ENCODE assay signal across 1 cellular context in genomic region chr20:44033873-44034272, GRCh38.
A peak's percentile ranks its signal among the peaks of the same experiment; 100 is the strongest.
TF ChIP-seq lines count a peak whose summit lies in the region.

No MANE protein-coding gene starts in this region.

TF ChIP-seq in HEK293, 187 proteins besides CTCF, POLR2A, EP300 and RAD21 (continued from another document):
- TF ChIP-seq HIC1 (tag by site-specific recombination; IDR thresholded peaks at IDR 0.05) (no peak), ZNF354C (tag by site-specific recombination; IDR thresholded peaks at IDR 0.05; ENCODE audit: borderline replicate concordance, low read depth) (no peak), SCRT1 (tag by site-specific recombination; IDR thresholded peaks at IDR 0.05; ENCODE audit: borderline replicate concordance) (peak; percentile 21; the same call in 1 of the 2 replicates), ZNF521 (tag by site-specific recombination; IDR thresholded peaks at IDR 0.05) (no peak), ZNF629 (tag by site-specific recombination; IDR thresholded peaks at IDR 0.05) (no peak), ZNF133 (tag by site-specific recombination; IDR thresholded peaks at IDR 0.05) (no peak), YY2 (tag by site-specific recombination; IDR thresholded peaks at IDR 0.05) (no peak), KLF8 (tag by site-specific recombination; IDR thresholded peaks at IDR 0.05) (no peak), SCRT2 (tag by site-specific recombination; IDR thresholded peaks at IDR 0.05) (peak; percentile 85), KLF1 (tag by site-specific recombination; IDR thresholded peaks at IDR 0.05) (no peak), GFI1B (tag by site-specific recombination; IDR thresholded peaks at IDR 0.05) (no peak), ZNF398 (tag by site-specific recombination; IDR thresholded peaks at IDR 0.05) (no peak), ZNF585B (tag by site-specific recombination; IDR thresholded peaks at IDR 0.05) (no peak), ZNF426 (tag by site-specific recombination; IDR thresholded peaks at IDR 0.05) (no peak), ZNF488 (tag by site-specific recombination; IDR thresholded peaks at IDR 0.05) (no peak), ZNF670 (tag by site-specific recombination; IDR thresholded peaks at IDR 0.05; ENCODE audit: low read depth) (no peak), ZBTB6 (tag by site-specific recombination; IDR thresholded peaks at IDR 0.05) (no peak), ZNF623 (tag by site-specific recombination; IDR thresholded peaks at IDR 0.05) (peak; percentile 86), WT1 (tag by site-specific recombination; IDR thresholded peaks at IDR 0.05) (no peak), ZIC2 (tag by site-specific recombination; IDR thresholded peaks at IDR 0.05) (no peak), ZSCAN16 (tag by site-specific recombination; IDR thresholded peaks at IDR 0.05) (no peak), SETDB1 (IDR thresholded peaks at IDR 0.05; ENCODE audit: insufficient read length, low read length) (peak; percentile 1), ZNF701 (tag by site-specific recombination; IDR thresholded peaks at IDR 0.05) (no peak)
- TF ChIP-seq, protein P1, sequence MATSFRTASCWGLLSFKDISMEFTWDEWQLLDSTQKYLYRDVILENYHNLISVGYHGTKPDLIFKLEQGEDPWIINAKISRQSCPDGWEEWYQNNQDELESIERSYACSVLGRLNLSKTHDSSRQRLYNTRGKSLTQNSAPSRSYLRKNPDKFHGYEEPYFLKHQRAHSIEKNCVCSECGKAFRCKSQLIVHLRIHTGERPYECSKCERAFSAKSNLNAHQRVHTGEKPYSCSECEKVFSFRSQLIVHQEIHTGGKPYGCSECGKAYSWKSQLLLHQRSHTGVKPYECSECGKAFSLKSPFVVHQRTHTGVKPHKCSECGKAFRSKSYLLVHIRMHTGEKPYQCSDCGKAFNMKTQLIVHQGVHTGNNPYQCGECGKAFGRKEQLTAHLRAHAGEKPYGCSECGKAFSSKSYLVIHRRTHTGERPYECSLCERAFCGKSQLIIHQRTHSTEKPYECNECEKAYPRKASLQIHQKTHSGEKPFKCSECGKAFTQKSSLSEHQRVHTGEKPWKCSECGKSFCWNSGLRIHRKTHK (tag by site-specific recombination; IDR thresholded peaks at IDR 0.05): no peak
- TF ChIP-seq, protein P2, sequence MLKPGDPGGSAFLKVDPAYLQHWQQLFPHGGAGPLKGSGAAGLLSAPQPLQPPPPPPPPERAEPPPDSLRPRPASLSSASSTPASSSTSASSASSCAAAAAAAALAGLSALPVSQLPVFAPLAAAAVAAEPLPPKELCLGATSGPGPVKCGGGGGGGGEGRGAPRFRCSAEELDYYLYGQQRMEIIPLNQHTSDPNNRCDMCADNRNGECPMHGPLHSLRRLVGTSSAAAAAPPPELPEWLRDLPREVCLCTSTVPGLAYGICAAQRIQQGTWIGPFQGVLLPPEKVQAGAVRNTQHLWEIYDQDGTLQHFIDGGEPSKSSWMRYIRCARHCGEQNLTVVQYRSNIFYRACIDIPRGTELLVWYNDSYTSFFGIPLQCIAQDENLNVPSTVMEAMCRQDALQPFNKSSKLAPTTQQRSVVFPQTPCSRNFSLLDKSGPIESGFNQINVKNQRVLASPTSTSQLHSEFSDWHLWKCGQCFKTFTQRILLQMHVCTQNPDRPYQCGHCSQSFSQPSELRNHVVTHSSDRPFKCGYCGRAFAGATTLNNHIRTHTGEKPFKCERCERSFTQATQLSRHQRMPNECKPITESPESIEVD (tag by site-specific recombination; IDR thresholded peaks at IDR 0.05): no peak
